Comparison of ENCODE assay signal across 18 cellular contexts in the genomic region with DNA sequence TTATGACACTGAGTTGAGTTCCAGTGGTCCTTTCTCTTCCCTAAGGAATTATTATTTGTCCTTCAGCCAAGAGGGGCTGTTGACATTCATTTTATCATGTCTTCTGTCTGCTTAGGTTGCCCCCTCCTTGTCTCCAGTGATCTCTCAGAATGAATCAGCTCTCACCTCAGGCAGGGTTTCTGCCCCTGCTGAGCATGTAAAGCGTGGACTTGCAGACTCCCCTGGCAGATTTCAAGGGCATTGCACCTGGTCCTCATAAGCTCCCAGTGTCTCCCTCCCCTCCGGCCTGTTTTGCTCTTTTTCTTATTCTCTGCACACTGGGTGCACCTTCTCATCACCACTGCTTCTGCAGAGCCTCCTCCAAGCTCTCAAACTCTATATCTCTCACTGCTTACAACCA.
"Had no signal": no experiment of that assay in that cellular context is flagged by ENCODE, and none has a peak within 500 bp of the region (broad histone marks: within the 10 kb centered on the region; RNA-seq: fewer than 3 reads in every experiment).

No MANE protein-coding gene starts in this region.

- H3K36me3 Mint-ChIP-seq: activated CD4-positive, alpha-beta memory T cell treated with anti-CD3 and anti-CD28 coated beads for 36 hours; activated CD8-positive, alpha-beta memory T cell treated with anti-CD3 and anti-CD28 coated beads, Interleukin-2, amount 10 ng/mL, durations not matched to agents 7 days and 5 days; type B pancreatic cell had no signal

- DNase-seq: activated CD4-positive, alpha-beta memory T cell treated with anti-CD3 and anti-CD28 coated beads for 36 hours; activated CD4-positive, alpha-beta T cell treated with anti-CD3 and anti-CD28 coated beads for 36 hours; activated CD8-positive, alpha-beta memory T cell treated with anti-CD3 and anti-CD28 coated beads, Interleukin-2, amount 10 ng/mL, durations not matched to agents 7 days and 5 days; activated naive CD4-positive, alpha-beta T cell treated with anti-CD3 and anti-CD28 coated beads for 36 hours; activated naive CD8-positive, alpha-beta T cell treated with anti-CD3 and anti-CD28 coated beads, Interleukin-2, amount 50 U/mL, for 24 hours; activated T-cell treated with anti-CD3 and anti-CD28 coated beads, Interleukin-2, amount 50 U/mL, for 1 hour; erythroblast; left lung; psoas muscle; right lobe of liver; stimulated activated CD4-positive, alpha-beta T cell treated with anti-CD3 and anti-CD28 coated beads, Interleukin-4, amount 100 ng/mL, for 4 hours; stimulated activated CD8-positive, alpha-beta memory T cell treated with anti-CD3 and anti-CD28 coated beads, Interleukin-4, amount 100 ng/mL, for 48 hours; stimulated activated naive CD8-positive, alpha-beta T cell treated with anti-CD3 and anti-CD28 coated beads, Interleukin-15, Interleukin-2, amounts not matched to agents 100 U/mL and 50 U/mL, for 24 hours had no signal

- H3K9me3 Mint-ChIP-seq: activated CD4-positive, alpha-beta memory T cell treated with anti-CD3 and anti-CD28 coated beads for 36 hours; activated naive CD4-positive, alpha-beta T cell treated with anti-CD3 and anti-CD28 coated beads for 36 hours; activated naive CD8-positive, alpha-beta T cell treated with anti-CD3 and anti-CD28 coated beads, Interleukin-2, amount 50 U/mL, for 24 hours; activated T-helper 2 cell treated with anti-CD3 and anti-CD28 coated beads, Interferon-gamma antibody, Interleukin-2, Interleukin-4, amounts not matched to agents 10 μg/mL and 5 μg/mL and 100 μg/mL, durations not matched to agents 14 hours and 24 hours and 36 hours; type B pancreatic cell had no signal

- H3K27me3 ChIP-seq: ascending aorta, gastroesophageal sphincter, left lung, right lobe of liver had no signal

- H3K27ac Mint-ChIP-seq: activated CD4-positive, alpha-beta memory T cell treated with anti-CD3 and anti-CD28 coated beads for 36 hours; activated CD4-positive, alpha-beta T cell treated with anti-CD3 and anti-CD28 coated beads for 36 hours; activated CD8-positive, alpha-beta memory T cell treated with anti-CD3 and anti-CD28 coated beads, Interleukin-2, amount 10 ng/mL, durations not matched to agents 7 days and 5 days; activated naive CD4-positive, alpha-beta T cell treated with anti-CD3 and anti-CD28 coated beads for 36 hours; activated naive CD8-positive, alpha-beta T cell treated with anti-CD3 and anti-CD28 coated beads, Interleukin-2, amount 50 U/mL, for 24 hours; activated T-helper 2 cell treated with anti-CD3 and anti-CD28 coated beads, Interferon-gamma antibody, Interleukin-2, Interleukin-4, amounts not matched to agents 10 μg/mL and 5 μg/mL and 100 μg/mL, durations not matched to agents 14 hours and 24 hours and 36 hours; type B pancreatic cell had no signal

- H3K27me3 Mint-ChIP-seq: activated CD4-positive, alpha-beta memory T cell treated with anti-CD3 and anti-CD28 coated beads for 36 hours had no signal

- H3K4me1 Mint-ChIP-seq: activated CD4-positive, alpha-beta T cell treated with anti-CD3 and anti-CD28 coated beads for 36 hours; activated CD8-positive, alpha-beta memory T cell treated with anti-CD3 and anti-CD28 coated beads, Interleukin-2, amount 10 ng/mL, durations not matched to agents 7 days and 5 days; activated naive CD8-positive, alpha-beta T cell treated with anti-CD3 and anti-CD28 coated beads, Interleukin-2, amount 50 U/mL, for 24 hours had no signal

- H3K9me3 ChIP-seq: ascending aorta, gastroesophageal sphincter, left lung, psoas muscle, right lobe of liver had no signal

- H3K4me3 Mint-ChIP-seq: activated CD4-positive, alpha-beta memory T cell treated with anti-CD3 and anti-CD28 coated beads for 36 hours; activated CD4-positive, alpha-beta T cell treated with anti-CD3 and anti-CD28 coated beads for 36 hours; activated CD8-positive, alpha-beta memory T cell treated with anti-CD3 and anti-CD28 coated beads, Interleukin-2, amount 10 ng/mL, durations not matched to agents 7 days and 5 days; activated naive CD4-positive, alpha-beta T cell treated with anti-CD3 and anti-CD28 coated beads for 36 hours; activated naive CD8-positive, alpha-beta T cell treated with anti-CD3 and anti-CD28 coated beads, Interleukin-2, amount 50 U/mL, for 24 hours; type B pancreatic cell had no signal

- H3K27ac ChIP-seq: ascending aorta, left lung, psoas muscle, right lobe of liver had no signal

- H3K4me3 ChIP-seq: ascending aorta, gastroesophageal sphincter, left lung, psoas muscle, right lobe of liver, smooth muscle cell had no signal

- H3K36me3 ChIP-seq: ascending aorta, gastroesophageal sphincter, left lung, right lobe of liver had no signal

- H3K4me1 ChIP-seq: left lung, right lobe of liver had no signal

- ATAC-seq: activated CD4-positive, alpha-beta T cell treated with anti-CD3 and anti-CD28 coated beads for 36 hours; activated CD8-positive, alpha-beta memory T cell treated with anti-CD3 and anti-CD28 coated beads, Interleukin-2, amount 10 ng/mL, durations not matched to agents 7 days and 5 days; activated naive CD8-positive, alpha-beta T cell treated with anti-CD3 and anti-CD28 coated beads, Interleukin-2, amount 50 U/mL, for 24 hours; left lung; right lobe of liver; stimulated activated naive CD8-positive, alpha-beta T cell treated with anti-CD3 and anti-CD28 coated beads, Interleukin-15, Interleukin-2, amounts not matched to agents 100 U/mL and 50 U/mL, for 24 hours had no signal
